In the genomic region with DNA sequence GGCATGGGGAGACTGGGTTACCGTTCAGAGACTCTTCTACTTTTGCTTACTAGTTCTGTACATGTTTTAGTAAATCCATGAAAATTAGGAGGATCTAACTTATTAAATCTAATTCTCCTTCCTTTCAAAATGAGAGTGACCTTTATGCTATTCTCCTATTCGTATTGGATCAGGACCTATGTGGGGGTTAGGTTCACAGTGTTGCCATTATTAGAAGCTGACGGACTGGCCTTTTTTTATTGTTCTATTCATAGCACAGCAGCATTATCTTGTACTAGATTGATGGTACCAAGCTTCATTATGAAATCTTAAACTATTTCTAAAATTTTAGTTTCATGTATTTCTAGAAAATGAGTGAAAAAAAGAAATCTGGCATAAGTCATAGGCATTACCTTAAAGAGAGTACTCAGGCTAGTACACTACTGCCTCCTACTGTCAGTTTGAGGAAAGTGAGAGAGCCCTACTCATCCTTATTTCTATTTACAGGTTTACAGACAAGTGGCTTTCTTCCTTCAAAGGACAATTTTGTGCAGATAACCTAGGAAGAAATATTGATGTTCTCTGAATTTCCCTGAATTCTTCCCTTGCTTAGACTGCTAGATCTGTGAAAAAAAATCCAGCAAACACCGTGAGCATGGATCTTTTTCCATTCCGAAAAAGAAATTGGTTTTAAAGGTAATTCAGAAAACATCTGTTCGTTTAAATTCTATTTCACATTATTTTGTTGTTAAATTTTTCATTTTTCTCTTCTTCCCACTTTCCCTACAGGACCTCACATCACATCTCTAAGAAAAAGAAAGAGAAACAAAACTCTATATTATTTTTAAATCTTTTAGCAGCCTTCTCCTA, we compare ENCODE assay signal across 9 cellular contexts.
DNase-seq lines count a peak whose midpoint lies in the region; ATAC-seq and TF ChIP-seq lines count a peak whose summit lies in the region.
"Had no signal": no experiment of that assay in that cellular context is flagged by ENCODE, and none has a peak within 500 bp of the region (broad histone marks: within the 10 kb centered on the region; RNA-seq: fewer than 3 reads in every experiment).

No MANE protein-coding gene starts in this region.

- H3K27ac ChIP-seq in HEK293 (ENCODE audit: extremely low read depth, low read depth, low read length) (no peak overlapping the region), VCaP (no peak overlapping the region), sigmoid colon (no peak overlapping the region)

- H3K4me1 ChIP-seq in HEK293 (ENCODE audit: control insufficient read depth, insufficient read depth, low read length) (no peaks in the 10 kb centered on the region), sigmoid colon (no peaks in the 10 kb centered on the region)

- H3K36me3 ChIP-seq in HEK293 (ENCODE audit: control insufficient read depth in 2 of 2, insufficient read depth in 1 of 2, low read length in 2 of 2) (no peaks in the 10 kb centered on the region), sigmoid colon (no peaks in the 10 kb centered on the region)

- H3K27ac Mint-ChIP-seq in activated T-cell treated with anti-CD3 and anti-CD28 coated beads, Interleukin-2, amount 50 U/mL, for 72 hours, result no peak overlapping the region
- no peak overlapping the region for H3K27ac Mint-ChIP-seq in glutamatergic neuron (ENCODE audit: unreplicated experiment)
- H3K27ac Mint-ChIP-seq: stimulated activated naive CD8-positive, alpha-beta T cell treated with anti-CD3 and anti-CD28 coated beads, Interleukin-15, Interleukin-2, amounts not matched to agents 100 ng/mL and 50 ng/mL, for 24 hours had no signal

- TF ChIP-seq CTCF in HEK293 (tag by site-specific recombination; IDR thresholded peaks at IDR 0.05) (no peak), VCaP (conservative IDR thresholded peaks at IDR 0.05) (peak; percentile 92), glutamatergic neuron (IDR thresholded peaks at IDR 0.05; ENCODE audit: partially characterized antibody, unreplicated experiment) (peak; percentile 78), sigmoid colon (IDR thresholded peaks at IDR 0.05) (peak; percentile 15 to 73 (median 50))

- H3K27me3 Mint-ChIP-seq in activated T-cell treated with anti-CD3 and anti-CD28 coated beads, Interleukin-2, amount 50 U/mL, for 72 hours (ENCODE audit: low read depth), result no peaks in the 10 kb centered on the region
- no peaks in the 10 kb centered on the region for H3K27me3 Mint-ChIP-seq in glutamatergic neuron (ENCODE audit: unreplicated experiment)
- H3K27me3 Mint-ChIP-seq: stimulated activated naive CD8-positive, alpha-beta T cell treated with anti-CD3 and anti-CD28 coated beads, Interleukin-15, Interleukin-2, amounts not matched to agents 100 ng/mL and 50 ng/mL, for 24 hours had no signal

- ATAC-seq in activated T-cell treated with anti-CD3 and anti-CD28 coated beads, Interleukin-2, amount 50 U/mL, for 72 hours (replicated peaks in 1 of 2), result peak; percentile 40 to 66

- TF ChIP-seq POLR2A in sigmoid colon (IDR thresholded peaks at IDR 0.05), result no peak

- intact Hi-C loops in sigmoid colon (cut with DNase I), result loop anchor here (5.0 kb wide), 1 partner anchor 286 kb away; no protein-coding TSS in a partner anchor

- POLR2A ChIA-PET in HEK293 (lab: Yijun Ruan, JAX), result no interaction called here

- no peak overlapping the region for H3K4me3 ChIP-seq in HEK293 (ENCODE audit: low read depth, low read length)
- no peak overlapping the region for H3K4me3 ChIP-seq in sigmoid colon

- no peaks in the 10 kb centered on the region for H3K4me1 Mint-ChIP-seq in activated T-cell treated with anti-CD3 and anti-CD28 coated beads, Interleukin-2, amount 50 U/mL, for 72 hours (ENCODE audit: low read depth)
- H3K4me1 Mint-ChIP-seq in glutamatergic neuron (ENCODE audit: low read depth, unreplicated experiment), result peaks cover 10% of the 10 kb centered on the region

- CTCF ChIA-PET in HEK293 (lab: Yijun Ruan, JAX), result interaction anchor here (0.5 to 5.5 kb wide), 24 partner anchors 9 to 721 kb away, joined by 3 to 22 read pairs (median 3); no protein-coding TSS in a partner anchor

- H3K27me3 ChIP-seq in sigmoid colon, result no peaks in the 10 kb centered on the region

- no peak overlapping the region for H3K4me3 Mint-ChIP-seq in activated T-cell treated with anti-CD3 and anti-CD28 coated beads, Interleukin-2, amount 50 U/mL, for 72 hours
- no peak overlapping the region for H3K4me3 Mint-ChIP-seq in glutamatergic neuron (ENCODE audit: unreplicated experiment)
- H3K4me3 Mint-ChIP-seq: stimulated activated naive CD8-positive, alpha-beta T cell treated with anti-CD3 and anti-CD28 coated beads, Interleukin-15, Interleukin-2, amounts not matched to agents 100 ng/mL and 50 ng/mL, for 24 hours had no signal

- no peaks in the 10 kb centered on the region for H3K9me3 Mint-ChIP-seq in activated T-cell treated with anti-CD3 and anti-CD28 coated beads, Interleukin-2, amount 50 U/mL, for 72 hours
- H3K9me3 Mint-ChIP-seq in glutamatergic neuron (ENCODE audit: unreplicated experiment), result no peaks in the 10 kb centered on the region
- H3K9me3 Mint-ChIP-seq: stimulated activated naive CD8-positive, alpha-beta T cell treated with anti-CD3 and anti-CD28 coated beads, Interleukin-15, Interleukin-2, amounts not matched to agents 100 ng/mL and 50 ng/mL, for 24 hours had no signal

- no peak for TF ChIP-seq EP300 in sigmoid colon (IDR thresholded peaks at IDR 0.05)

- WGBS in sigmoid colon, 2 donors, result 79 to 89% methylated on average over 6 of the region's 6 CpGs

- H3K36me3 Mint-ChIP-seq in activated T-cell treated with anti-CD3 and anti-CD28 coated beads, Interleukin-2, amount 50 U/mL, for 72 hours (ENCODE audit: insufficient read depth in 2 of 2), result no peaks in the 10 kb centered on the region
- no peaks in the 10 kb centered on the region for H3K36me3 Mint-ChIP-seq in glutamatergic neuron (ENCODE audit: unreplicated experiment)

- H3K9me3 ChIP-seq in HEK293 (ENCODE audit: control insufficient read depth, insufficient read depth, low read depth, low read length), result no peaks in the 10 kb centered on the region
- no peaks in the 10 kb centered on the region for H3K9me3 ChIP-seq in sigmoid colon

- DNase-seq in activated T-cell treated with anti-CD3 and anti-CD28 coated beads, Interleukin-2, amount 50 U/mL, for 72 hours, result no peak
- DNase-seq in activated T-cell treated with anti-CD3 and anti-CD28 coated beads, Interleukin-2, amount 50 U/mL, for 1 hour, result no peak
- peak; percentile 78 for DNase-seq in NAMALWA (ENCODE audit: low spot score)
- no peak for DNase-seq in glutamatergic neuron
- DNase-seq in sigmoid colon, result no peak
- DNase-seq in NCI-H510A (lab: John Stamatoyannopoulos, UW), result no peak

TF ChIP-seq in HEK293, 187 proteins besides CTCF, POLR2A, EP300 and RAD21:
- no peak for TF ChIP-seq TCF7L2 (IDR thresholded peaks at IDR 0.05; ENCODE audit: borderline replicate concordance, low read depth, low read length)
- TF ChIP-seq ZNF561 (tag by site-specific recombination; IDR thresholded peaks at IDR 0.05; ENCODE audit: borderline replicate concordance), result peak; percentile 100
